In the genomic region with DNA sequence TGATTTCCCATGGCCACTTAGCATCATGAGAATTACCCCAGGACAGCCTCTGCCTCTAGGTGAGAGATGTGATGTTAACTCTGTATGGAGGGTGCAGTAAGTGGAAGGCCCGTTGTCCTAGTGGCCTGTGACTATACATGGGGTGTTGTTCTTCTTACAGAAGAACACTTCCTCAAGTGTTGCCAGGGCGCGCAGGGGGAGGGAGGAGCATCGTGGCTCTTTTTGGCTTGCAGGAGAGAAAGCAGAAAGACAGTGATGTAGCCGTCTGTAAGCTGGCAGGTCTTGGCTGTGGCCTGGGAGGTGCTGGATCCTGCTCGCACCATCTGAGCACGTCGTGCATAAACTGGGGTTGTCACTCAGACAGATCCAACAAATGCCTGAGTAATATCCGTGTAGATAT, we compare ENCODE assay signal across 1 cellular context.
TF ChIP-seq lines count a peak whose summit lies in the region.

No MANE protein-coding gene starts in this region.

TF ChIP-seq in GM23338, 12 proteins besides CTCF, POLR2A, EP300 and RAD21 (continued from another document):
- TF ChIP-seq, protein P1, sequence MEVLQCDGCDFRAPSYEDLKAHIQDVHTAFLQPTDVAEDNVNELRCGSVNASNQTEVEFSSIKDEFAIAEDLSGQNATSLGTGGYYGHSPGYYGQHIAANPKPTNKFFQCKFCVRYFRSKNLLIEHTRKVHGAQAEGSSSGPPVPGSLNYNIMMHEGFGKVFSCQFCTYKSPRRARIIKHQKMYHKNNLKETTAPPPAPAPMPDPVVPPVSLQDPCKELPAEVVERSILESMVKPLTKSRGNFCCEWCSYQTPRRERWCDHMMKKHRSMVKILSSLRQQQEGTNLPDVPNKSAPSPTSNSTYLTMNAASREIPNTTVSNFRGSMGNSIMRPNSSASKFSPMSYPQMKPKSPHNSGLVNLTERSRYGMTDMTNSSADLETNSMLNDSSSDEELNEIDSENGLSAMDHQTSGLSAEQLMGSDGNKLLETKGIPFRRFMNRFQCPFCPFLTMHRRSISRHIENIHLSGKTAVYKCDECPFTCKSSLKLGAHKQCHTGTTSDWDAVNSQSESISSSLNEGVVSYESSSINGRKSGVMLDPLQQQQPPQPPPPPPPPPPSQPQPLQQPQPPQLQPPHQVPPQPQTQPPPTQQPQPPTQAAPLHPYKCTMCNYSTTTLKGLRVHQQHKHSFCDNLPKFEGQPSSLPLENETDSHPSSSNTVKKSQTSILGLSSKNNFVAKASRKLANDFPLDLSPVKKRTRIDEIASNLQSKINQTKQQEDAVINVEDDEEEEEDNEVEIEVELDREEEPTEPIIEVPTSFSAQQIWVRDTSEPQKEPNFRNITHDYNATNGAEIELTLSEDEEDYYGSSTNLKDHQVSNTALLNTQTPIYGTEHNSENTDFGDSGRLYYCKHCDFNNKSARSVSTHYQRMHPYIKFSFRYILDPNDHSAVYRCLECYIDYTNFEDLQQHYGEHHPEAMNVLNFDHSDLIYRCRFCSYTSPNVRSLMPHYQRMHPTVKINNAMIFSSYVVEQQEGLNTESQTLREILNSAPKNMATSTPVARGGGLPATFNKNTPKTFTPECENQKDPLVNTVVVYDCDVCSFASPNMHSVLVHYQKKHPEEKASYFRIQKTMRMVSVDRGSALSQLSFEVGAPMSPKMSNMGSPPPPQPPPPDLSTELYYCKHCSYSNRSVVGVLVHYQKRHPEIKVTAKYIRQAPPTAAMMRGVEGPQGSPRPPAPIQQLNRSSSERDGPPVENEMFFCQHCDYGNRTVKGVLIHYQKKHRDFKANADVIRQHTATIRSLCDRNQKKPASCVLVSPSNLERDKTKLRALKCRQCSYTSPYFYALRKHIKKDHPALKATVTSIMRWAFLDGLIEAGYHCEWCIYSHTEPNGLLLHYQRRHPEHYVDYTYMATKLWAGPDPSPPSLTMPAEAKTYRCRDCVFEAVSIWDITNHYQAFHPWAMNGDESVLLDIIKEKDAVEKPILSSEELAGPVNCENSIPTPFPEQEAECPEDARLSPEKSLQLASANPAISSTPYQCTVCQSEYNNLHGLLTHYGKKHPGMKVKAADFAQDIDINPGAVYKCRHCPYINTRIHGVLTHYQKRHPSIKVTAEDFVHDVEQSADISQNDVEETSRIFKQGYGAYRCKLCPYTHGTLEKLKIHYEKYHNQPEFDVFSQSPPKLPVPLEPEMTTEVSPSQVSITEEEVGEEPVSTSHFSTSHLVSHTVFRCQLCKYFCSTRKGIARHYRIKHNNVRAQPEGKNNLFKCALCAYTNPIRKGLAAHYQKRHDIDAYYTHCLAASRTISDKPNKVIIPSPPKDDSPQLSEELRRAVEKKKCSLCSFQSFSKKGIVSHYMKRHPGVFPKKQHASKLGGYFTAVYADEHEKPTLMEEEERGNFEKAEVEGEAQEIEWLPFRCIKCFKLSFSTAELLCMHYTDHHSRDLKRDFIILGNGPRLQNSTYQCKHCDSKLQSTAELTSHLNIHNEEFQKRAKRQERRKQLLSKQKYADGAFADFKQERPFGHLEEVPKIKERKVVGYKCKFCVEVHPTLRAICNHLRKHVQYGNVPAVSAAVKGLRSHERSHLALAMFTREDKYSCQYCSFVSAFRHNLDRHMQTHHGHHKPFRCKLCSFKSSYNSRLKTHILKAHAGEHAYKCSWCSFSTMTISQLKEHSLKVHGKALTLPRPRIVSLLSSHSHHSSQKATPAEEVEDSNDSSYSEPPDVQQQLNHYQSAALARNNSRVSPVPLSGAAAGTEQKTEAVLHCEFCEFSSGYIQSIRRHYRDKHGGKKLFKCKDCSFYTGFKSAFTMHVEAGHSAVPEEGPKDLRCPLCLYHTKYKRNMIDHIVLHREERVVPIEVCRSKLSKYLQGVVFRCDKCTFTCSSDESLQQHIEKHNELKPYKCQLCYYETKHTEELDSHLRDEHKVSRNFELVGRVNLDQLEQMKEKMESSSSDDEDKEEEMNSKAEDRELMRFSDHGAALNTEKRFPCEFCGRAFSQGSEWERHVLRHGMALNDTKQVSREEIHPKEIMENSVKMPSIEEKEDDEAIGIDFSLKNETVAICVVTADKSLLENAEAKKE (CRISPR knock-in tag; IDR thresholded peaks at IDR 0.05): no peak
- TF ChIP-seq, protein P2, sequence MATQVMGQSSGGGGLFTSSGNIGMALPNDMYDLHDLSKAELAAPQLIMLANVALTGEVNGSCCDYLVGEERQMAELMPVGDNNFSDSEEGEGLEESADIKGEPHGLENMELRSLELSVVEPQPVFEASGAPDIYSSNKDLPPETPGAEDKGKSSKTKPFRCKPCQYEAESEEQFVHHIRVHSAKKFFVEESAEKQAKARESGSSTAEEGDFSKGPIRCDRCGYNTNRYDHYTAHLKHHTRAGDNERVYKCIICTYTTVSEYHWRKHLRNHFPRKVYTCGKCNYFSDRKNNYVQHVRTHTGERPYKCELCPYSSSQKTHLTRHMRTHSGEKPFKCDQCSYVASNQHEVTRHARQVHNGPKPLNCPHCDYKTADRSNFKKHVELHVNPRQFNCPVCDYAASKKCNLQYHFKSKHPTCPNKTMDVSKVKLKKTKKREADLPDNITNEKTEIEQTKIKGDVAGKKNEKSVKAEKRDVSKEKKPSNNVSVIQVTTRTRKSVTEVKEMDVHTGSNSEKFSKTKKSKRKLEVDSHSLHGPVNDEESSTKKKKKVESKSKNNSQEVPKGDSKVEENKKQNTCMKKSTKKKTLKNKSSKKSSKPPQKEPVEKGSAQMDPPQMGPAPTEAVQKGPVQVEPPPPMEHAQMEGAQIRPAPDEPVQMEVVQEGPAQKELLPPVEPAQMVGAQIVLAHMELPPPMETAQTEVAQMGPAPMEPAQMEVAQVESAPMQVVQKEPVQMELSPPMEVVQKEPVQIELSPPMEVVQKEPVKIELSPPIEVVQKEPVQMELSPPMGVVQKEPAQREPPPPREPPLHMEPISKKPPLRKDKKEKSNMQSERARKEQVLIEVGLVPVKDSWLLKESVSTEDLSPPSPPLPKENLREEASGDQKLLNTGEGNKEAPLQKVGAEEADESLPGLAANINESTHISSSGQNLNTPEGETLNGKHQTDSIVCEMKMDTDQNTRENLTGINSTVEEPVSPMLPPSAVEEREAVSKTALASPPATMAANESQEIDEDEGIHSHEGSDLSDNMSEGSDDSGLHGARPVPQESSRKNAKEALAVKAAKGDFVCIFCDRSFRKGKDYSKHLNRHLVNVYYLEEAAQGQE (IDR thresholded peaks at IDR 0.05; ENCODE audit: unreplicated experiment): no peak
- TF ChIP-seq NANOG (IDR thresholded peaks at IDR 0.05; ENCODE audit: borderline replicate concordance) (no peak), JUNB (IDR thresholded peaks at IDR 0.05; ENCODE audit: unreplicated experiment) (no peak), CREB1 (CRISPR knock-in tag; IDR thresholded peaks at IDR 0.05; ENCODE audit: low read depth) (no peak), EZH2phosphoT487 (IDR thresholded peaks at IDR 0.05; ENCODE audit: unreplicated experiment) (no peak), EZH2 (IDR thresholded peaks at IDR 0.05; ENCODE audit: low read depth, unreplicated experiment) (no peak), POLR2AphosphoS5 (IDR thresholded peaks at IDR 0.05; ENCODE audit: low read depth) (no peak)
